25 cellular contexts compared by ENCODE assay signal in genomic region chr1:25238046-25238445, GRCh38. TPM values are rescaled to one million over a fixed set of nuclear protein-coding genes. Genes with fewer than 3 reads are reported as not detected.
DNase-seq lines count a peak whose midpoint lies in the region; ATAC-seq and TF ChIP-seq lines count a peak whose summit lies in the region.
"Had no signal": no experiment of that assay in that cellular context is flagged by ENCODE, and none has a peak within 500 bp of the region (broad histone marks: within the 10 kb centered on the region; RNA-seq: fewer than 3 reads in every experiment).

No MANE protein-coding gene starts in this region.

- H3K4me1 Mint-ChIP-seq in activated CD4-positive, alpha-beta T cell treated with anti-CD3 and anti-CD28 coated beads, Interleukin-2, amount 10 ng/mL, durations not matched to agents 24 days and 14 days = peaks cover 36% of the 10 kb centered on the region
- peaks cover 48% of the 10 kb centered on the region for H3K4me1 Mint-ChIP-seq in CD4-positive, alpha-beta T cell (ENCODE audit: low read depth)
- peaks cover 40% of the 10 kb centered on the region for H3K4me1 Mint-ChIP-seq in nephron progenitor cell
- H3K4me1 Mint-ChIP-seq in T-helper 17 cell = peaks cover 27% of the 10 kb centered on the region

- H3K4me2 ChIP-seq in SU-DHL-6 (ENCODE audit: low read depth, low read length, poor library complexity, severe bottlenecking) = no peak overlapping the region
- H3K4me2 ChIP-seq: A549, hepatocyte had no signal

- H3K79me2 ChIP-seq in SU-DHL-6 (ENCODE audit: insufficient read depth, low read length) = peaks cover 12% of the 10 kb centered on the region

- no peak for ATAC-seq in CD4-positive, alpha-beta T cell (ENCODE audit: poor library complexity)
- ATAC-seq in T-helper 17 cell = no peak
- ATAC-seq: A549 had no signal

- H4K20me1 ChIP-seq in SU-DHL-6 (ENCODE audit: low read depth, low read length) = no peaks in the 10 kb centered on the region

- H3K9me3 Mint-ChIP-seq in activated CD4-positive, alpha-beta T cell treated with anti-CD3 and anti-CD28 coated beads, Interleukin-2, amount 10 ng/mL, durations not matched to agents 24 days and 14 days = no peaks in the 10 kb centered on the region
- no peaks in the 10 kb centered on the region for H3K9me3 Mint-ChIP-seq in CD4-positive, alpha-beta T cell
- H3K9me3 Mint-ChIP-seq in nephron progenitor cell = no peaks in the 10 kb centered on the region

- no peak overlapping the region for H2AFZ ChIP-seq in SU-DHL-6 (ENCODE audit: low read depth, low read length, severe bottlenecking)
- H2AFZ ChIP-seq: hepatocyte had no signal

- POLR2A ChIA-PET in CD4-positive, alpha-beta T cell (lab: Charles Lee) = interaction anchor here (2.1 kb wide), 1 partner anchor 9 kb away, joined by 10 read pairs; the partner anchor contains the start of gene RSRP1

- H3K4me3 ChIP-seq in SU-DHL-6 (ENCODE audit: insufficient read depth, low read length, poor library complexity, severe bottlenecking) = no peak overlapping the region
- H3K4me3 ChIP-seq: A549, hepatocyte, Peyer's patch, skin epidermis, upper lobe of right lung had no signal

- no peak for TF ChIP-seq CTCF in CD4-positive, alpha-beta T cell (IDR thresholded peaks at IDR 0.05)
- TF ChIP-seq CTCF in SU-DHL-6 (IDR thresholded peaks at IDR 0.05; ENCODE audit: insufficient read depth, low read length, poor library complexity, severe bottlenecking) = no peak
- no peak for TF ChIP-seq CTCF in nephron progenitor cell (IDR thresholded peaks at IDR 0.05)

- H3K36me3 ChIP-seq in SU-DHL-6 (ENCODE audit: low read length) = peaks cover 5% of the 10 kb centered on the region; the same call in 1 of the 2 replicates

- CTCF ChIA-PET in CD4-positive, alpha-beta T cell (lab: Charles Lee) = no interaction called here

- no peak for DNase-seq in activated CD4-positive, alpha-beta T cell treated with anti-CD3 and anti-CD28 coated beads, Interleukin-2, amount 10 ng/mL, durations not matched to agents 24 days and 14 days
- no peak for DNase-seq in activated CD4-positive, alpha-beta T cell treated with anti-CD3 and anti-CD28 coated beads, Interleukin-2, amount 50 U/mL, for 1 hour
- no peak for DNase-seq in CD4-positive, alpha-beta T cell
- DNase-seq in nephron progenitor cell (no peak), T-helper 17 cell (no peak), HCEC 1CT (no peak), NCI-H146 treated with DMSO at 0.1 percent for 48 hours (lab: John Stamatoyannopoulos, UW; ENCODE audit: unreplicated experiment) (no peak)
- DNase-seq: activated CD4-positive, alpha-beta T cell treated with anti-CD3 and anti-CD28 coated beads for 4 hours; activated T-cell treated with anti-CD3 and anti-CD28 coated beads, Interleukin-2, amount 50 U/mL, for 1 hour; C1 segment of cervical spinal cord; dermis blood vessel endothelial cell; NCI-H1930; NCI-H226; Peyer's patch; posterior cingulate gyrus; stimulated activated CD4-positive, alpha-beta T cell treated with anti-CD3 and anti-CD28 coated beads, Interleukin-2, amount 100 ng/mL, for 48 hours; T1000; upper lobe of right lung had no signal

- H3K4me3 Mint-ChIP-seq in activated CD4-positive, alpha-beta T cell treated with anti-CD3 and anti-CD28 coated beads, Interleukin-2, amount 10 ng/mL, durations not matched to agents 24 days and 14 days = no peak overlapping the region
- H3K4me3 Mint-ChIP-seq in CD4-positive, alpha-beta T cell = no peak overlapping the region
- H3K4me3 Mint-ChIP-seq in nephron progenitor cell (no peak overlapping the region), T-helper 17 cell (no peak overlapping the region)

- H3K27me3 ChIP-seq in CD4-positive, alpha-beta T cell (ENCODE audit: control insufficient read depth, insufficient read depth, low read length) = no peaks in the 10 kb centered on the region
- H3K27me3 ChIP-seq in SU-DHL-6 (ENCODE audit: low read length) = no peaks in the 10 kb centered on the region
- H3K27me3 ChIP-seq: hepatocyte, Peyer's patch, upper lobe of right lung had no signal

- H3F3A ChIP-seq in SU-DHL-6 (ENCODE audit: insufficient read depth) = peaks cover 56% of the 10 kb centered on the region

- H3K27me3 Mint-ChIP-seq in activated CD4-positive, alpha-beta T cell treated with anti-CD3 and anti-CD28 coated beads, Interleukin-2, amount 10 ng/mL, durations not matched to agents 24 days and 14 days = no peaks in the 10 kb centered on the region
- H3K27me3 Mint-ChIP-seq in CD4-positive, alpha-beta T cell = no peaks in the 10 kb centered on the region
- H3K27me3 Mint-ChIP-seq in nephron progenitor cell (ENCODE audit: low read depth, poor library complexity) (peaks cover 3% of the 10 kb centered on the region), T-helper 17 cell (no peaks in the 10 kb centered on the region)

- no peaks in the 10 kb centered on the region for H3K9me3 ChIP-seq in CD4-positive, alpha-beta T cell (ENCODE audit: control insufficient read depth, low read length)
- H3K9me3 ChIP-seq in SU-DHL-6 (ENCODE audit: insufficient read depth, low read length) (no peaks in the 10 kb centered on the region), T-helper 17 cell (ENCODE audit: control insufficient read depth, low read length, poor library complexity, severe bottlenecking) (no peaks in the 10 kb centered on the region)
- H3K9me3 ChIP-seq: A549, Peyer's patch, upper lobe of right lung had no signal

- H3K27ac Mint-ChIP-seq in activated CD4-positive, alpha-beta T cell treated with anti-CD3 and anti-CD28 coated beads, Interleukin-2, amount 10 ng/mL, durations not matched to agents 24 days and 14 days = peak overlapping the region; percentile 25
- H3K27ac Mint-ChIP-seq in CD4-positive, alpha-beta T cell = peak overlapping the region; percentile 2
- H3K27ac Mint-ChIP-seq in nephron progenitor cell (peak overlapping the region; percentile 65), T-helper 17 cell (no peak overlapping the region)

- H3K9me2 ChIP-seq in SU-DHL-6 (replicated peaks; ENCODE audit: insufficient read depth, low read length) = no peaks in the 10 kb centered on the region

- intact Hi-C loops in activated CD4-positive, alpha-beta T cell treated with anti-CD3 and anti-CD28 coated beads, Interleukin-2, amount 10 ng/mL, durations not matched to agents 24 days and 14 days (cut with micrococcal nuclease) = loop anchor here (10.0 kb wide), 1 partner anchor 313 kb away; no protein-coding TSS in a partner anchor
- intact Hi-C loops in CD4-positive, alpha-beta T cell (cut with DNase I, micrococcal nuclease) = no loop called here

- H3K9ac ChIP-seq in SU-DHL-6 (ENCODE audit: low read length) = no peak overlapping the region

- peaks cover 32% of the 10 kb centered on the region for H3K36me3 Mint-ChIP-seq in activated CD4-positive, alpha-beta T cell treated with anti-CD3 and anti-CD28 coated beads, Interleukin-2, amount 10 ng/mL, durations not matched to agents 24 days and 14 days (ENCODE audit: low read depth)
- H3K36me3 Mint-ChIP-seq in CD4-positive, alpha-beta T cell (ENCODE audit: low read depth) = peaks cover 40% of the 10 kb centered on the region
- H3K36me3 Mint-ChIP-seq in nephron progenitor cell (ENCODE audit: low read depth) = peaks cover 21% of the 10 kb centered on the region
- no peaks in the 10 kb centered on the region for H3K36me3 Mint-ChIP-seq in T-helper 17 cell (ENCODE audit: low read depth)

- H3K27ac ChIP-seq in CD4-positive, alpha-beta T cell (ENCODE audit: low read depth, low read length) = no peak overlapping the region
- 0 out of 2 replicates have a peak overlapping the region, but pooled peaks have one; percentile 61 for H3K27ac ChIP-seq in SU-DHL-6 (ENCODE audit: low read depth, low read length)
- H3K27ac ChIP-seq: A549 had no signal

RNA-seq across cellular contexts. Expression of gene SYF2, which starts 5.7 kb away (rescaled TPM):
- 36.9 and 40.7 TPM in 2 replicates for total RNA-seq in activated CD4-positive, alpha-beta T cell treated with anti-CD3 and anti-CD28 coated beads, Interleukin-2, amount 10 ng/mL, durations not matched to agents 24 days and 14 days
- total RNA-seq in CD4-positive, alpha-beta T cell = 10 to 100 TPM; 93.3 to 98.9 TPM
- total RNA-seq in T-helper 17 cell = 10 to 100 TPM; 61.5 to 80.6 TPM

RNA-seq across cellular contexts. Expression of gene RSRP1, which starts 9.2 kb away (rescaled TPM):
- 117 and 118 TPM in 2 replicates for total RNA-seq in activated CD4-positive, alpha-beta T cell treated with anti-CD3 and anti-CD28 coated beads, Interleukin-2, amount 10 ng/mL, durations not matched to agents 24 days and 14 days
- total RNA-seq in CD4-positive, alpha-beta T cell = 100 to 1,000 TPM; 395 to 428 TPM
- total RNA-seq in T-helper 17 cell = 100 to 1,000 TPM; 483 to 509 TPM

RNA-seq across cellular contexts. Expression of gene RHD, which starts 34.3 kb away (rescaled TPM):
- total RNA-seq in activated CD4-positive, alpha-beta T cell treated with anti-CD3 and anti-CD28 coated beads, Interleukin-2, amount 10 ng/mL, durations not matched to agents 24 days and 14 days = not detected in 2 replicates
- not detected for total RNA-seq in CD4-positive, alpha-beta T cell
- 1 to 10 TPM in 1 of 2 donors, under 1 TPM in 1; 0.20 to 5.0 TPM for total RNA-seq in T-helper 17 cell
- total RNA-seq: endothelial cell of umbilical vein, H1, hepatocyte, myocyte, Peyer's patch, upper lobe of right lung had no signal
